Comparison of ENCODE assay signal across 8 cellular contexts in genomic region chr9:136539427-136540412, GRCh38. TPM values are rescaled to one million over a fixed set of nuclear protein-coding genes. Genes with fewer than 3 reads are reported as not detected.
DNase-seq lines count a peak whose midpoint lies in the region; ATAC-seq, FAIRE-seq and TF ChIP-seq lines count a peak whose summit lies in the region.

No MANE protein-coding gene starts in this region.

- no peak for TF ChIP-seq RAD21 in HepG2 (CRISPR knock-in tag; IDR thresholded peaks at IDR 0.05)

- H3K27ac ChIP-seq in HepG2 (ENCODE audit: extremely low read length, insufficient read depth, low read length), result no peak overlapping the region

- no peak overlapping the region for H2AFZ ChIP-seq in HepG2 (ENCODE audit: low read length)

- H4K20me1 ChIP-seq in HepG2 (ENCODE audit: insufficient read depth, low read length), result no peaks in the 10 kb centered on the region

- no peak for FAIRE-seq in HepG2 (lab: Jason Lieb, UNC)

- H3K27ac Mint-ChIP-seq in WTC11, result peak overlapping the region; percentile 91

- no peaks in the 10 kb centered on the region for H3K27me3 Mint-ChIP-seq in WTC11 (ENCODE audit: low read depth)

- no TSS peak for BruUV-seq in HepG2 (replicated peaks; lab: Mats Ljungman, UMichigan)

- no peaks in the 10 kb centered on the region for H3K9me3 ChIP-seq in HepG2 (ENCODE audit: low read length)

- no peaks in the 10 kb centered on the region for H3K79me2 ChIP-seq in HepG2 (ENCODE audit: insufficient read depth, low read length)

- TF ChIP-seq CTCF in WTC11 (IDR thresholded peaks at IDR 0.05), result no peak
- TF ChIP-seq CTCF in HepG2 (CRISPR knock-in tag; IDR thresholded peaks at IDR 0.05), result no peak

- H3K4me1 ChIP-seq in HepG2 (ENCODE audit: insufficient read depth, low read length), result peaks cover 14% of the 10 kb centered on the region

- H3K27me3 ChIP-seq in HepG2 (ENCODE audit: control insufficient read depth in 1 of 2, insufficient read depth in 2 of 2, low read length in 2 of 2), result peaks cover 1 to 12% of the 10 kb centered on the region in 2 experiments; a peak in 4 of 5 replicates

- no peaks in the 10 kb centered on the region for H3K36me3 ChIP-seq in HepG2 (replicated peaks in 1 of 2; ENCODE audit: control insufficient read depth in 1 of 2, insufficient read depth in 2 of 2, low read length in 2 of 2)

- peak; percentile 64 for DNase-seq in WTC11 (ENCODE audit: low spot score)
- DNase-seq in T47D (ENCODE audit: low read depth in 1 of 2, low spot score in 1 of 2), result peak; percentile 92 to 96
- DNase-seq in HepG2 (ENCODE audit: low spot score), result no peak
- DNase-seq in stimulated activated CD4-positive, alpha-beta T cell treated with anti-CD3 and anti-CD28 coated beads, TNF-alpha, amount 100 ng/mL, for 1 hour (ENCODE audit: low read depth in 3 of 3, low spot score in 1 of 3), result peak; percentile 80 to 92 (median 85)
- no peak for DNase-seq in NCI-H446 treated with DMSO at 0.1 percent for 48 hours (lab: John Stamatoyannopoulos, UW)

- TF ChIP-seq EP300 in HepG2 (IDR thresholded peaks at IDR 0.05; ENCODE audit: low read depth in 2 of 2, low read length in 2 of 2), result no peak
- TF ChIP-seq EP300 in HepG2 (CRISPR knock-in tag; IDR thresholded peaks at IDR 0.05; ENCODE audit: borderline replicate concordance), result no peak

- H3K9ac ChIP-seq in HepG2 (ENCODE audit: insufficient read depth, low read depth, low read length), result no peak overlapping the region

- TF ChIP-seq POLR2A in HepG2 (IDR thresholded peaks at IDR 0.05; ENCODE audit: insufficient read depth in 1 of 2, low read depth in 2 of 2, low read length in 2 of 2), result no peak

- H3K36me3 Mint-ChIP-seq in WTC11, result peaks cover 8% of the 10 kb centered on the region

- no peak overlapping the region for H3K4me2 ChIP-seq in HepG2 (ENCODE audit: low read depth, low read length)

- intact Hi-C loops in HepG2 (cut with micrococcal nuclease; ENCODE audit: unreplicated experiment), result no loop called here

- H3K9me3 Mint-ChIP-seq in WTC11, result no peaks in the 10 kb centered on the region

- CTCF ChIA-PET in WTC11 (lab: Charles Lee), result interaction anchor here (0.8 to 3.3 kb wide), 5 partner anchors 11 to 92 kb away, joined by 3 to 15 read pairs (median 3); no protein-coding TSS in a partner anchor
- CTCF ChIA-PET in HepG2 (lab: Yijun Ruan, JAX; ENCODE audit: low intra/inter-chr PET ratio, low total read pairs), result no interaction called here

- H3K4me3 ChIP-seq in HepG2 (replicated peaks in 1 of 3; ENCODE audit: insufficient read depth in 1 of 3, low read depth in 2 of 3, low read length in 3 of 3), result no peak overlapping the region

- POLR2A ChIA-PET in WTC11 (lab: Charles Lee) (interaction anchor here (1.4 kb wide), 1 partner anchor 17 kb away, joined by 4 read pairs; no protein-coding TSS in a partner anchor), HepG2 (lab: Yijun Ruan, JAX) (no interaction called here)

- H3K4me1 Mint-ChIP-seq in WTC11, result peaks cover 25% of the 10 kb centered on the region

- no peak overlapping the region for H3K4me3 Mint-ChIP-seq in WTC11

- in situ Hi-C loops in T47D (cut with HindIII; ENCODE audit: low pct_unique_long_range_greater_than_20kb, low sequenced_read_pairs) (no loop called here), HepG2 (cut with HindIII; ENCODE audit: extremely low pct_ligation_motif_present, low pct_unique_long_range_greater_than_20kb) (no loop called here)

- 73% methylated on average over 31 of the region's 33 CpGs for WGBS in HepG2 (ENCODE audit: low lambda C conversion rate)

- ATAC-seq in GM18861 (IDR thresholded peaks at IDR 0.05; ENCODE audit: unreplicated experiment) (peak; percentile 30), HG03354 (IDR thresholded peaks at IDR 0.05; ENCODE audit: poor library complexity, severe bottlenecking, unreplicated experiment) (peak; percentile 55), WTC11 (peak; percentile 46), HepG2 (no peak), HG02885 (IDR thresholded peaks at IDR 0.05; ENCODE audit: poor library complexity, unreplicated experiment) (no peak)

TF ChIP-seq in WTC11, 78 proteins besides CTCF, POLR2A, EP300 and RAD21:
- 0 out of 2 replicates have a peak, but pooled peaks have one; percentile 25 for TF ChIP-seq TCF7 (CRISPR knock-in tag; IDR thresholded peaks at IDR 0.05; ENCODE audit: low read depth)
- no peak for TF ChIP-seq ZNF423 (CRISPR knock-in tag; IDR thresholded peaks at IDR 0.05)

TF ChIP-seq in HepG2, 621 proteins besides CTCF, POLR2A, EP300 and RAD21 (continues in another document):
- TF ChIP-seq TCF12 (IDR thresholded peaks at IDR 0.05), result no peak
- TF ChIP-seq TCF12 (CRISPR knock-in tag; IDR thresholded peaks at IDR 0.05), result no peak
- peak; percentile 93 for TF ChIP-seq ZNF768 (CRISPR knock-in tag; IDR thresholded peaks at IDR 0.05)
- TF ChIP-seq PRMT3 (CRISPR knock-in tag; IDR thresholded peaks at IDR 0.05; ENCODE audit: borderline replicate concordance, low read depth), result no peak
- TF ChIP-seq, protein P1, sequence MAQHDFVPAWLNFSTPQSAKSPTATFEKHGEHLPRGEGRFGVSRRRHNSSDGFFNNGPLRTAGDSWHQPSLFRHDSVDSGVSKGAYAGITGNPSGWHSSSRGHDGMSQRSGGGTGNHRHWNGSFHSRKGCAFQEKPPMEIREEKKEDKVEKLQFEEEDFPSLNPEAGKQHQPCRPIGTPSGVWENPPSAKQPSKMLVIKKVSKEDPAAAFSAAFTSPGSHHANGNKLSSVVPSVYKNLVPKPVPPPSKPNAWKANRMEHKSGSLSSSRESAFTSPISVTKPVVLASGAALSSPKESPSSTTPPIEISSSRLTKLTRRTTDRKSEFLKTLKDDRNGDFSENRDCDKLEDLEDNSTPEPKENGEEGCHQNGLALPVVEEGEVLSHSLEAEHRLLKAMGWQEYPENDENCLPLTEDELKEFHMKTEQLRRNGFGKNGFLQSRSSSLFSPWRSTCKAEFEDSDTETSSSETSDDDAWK (CRISPR knock-in tag; IDR thresholded peaks at IDR 0.05), result no peak
- TF ChIP-seq IRX3 (CRISPR knock-in tag; IDR thresholded peaks at IDR 0.05; ENCODE audit: borderline replicate concordance, low read depth), result no peak
- no peak for TF ChIP-seq GATA4 (IDR thresholded peaks at IDR 0.05; ENCODE audit: borderline replicate concordance, low read depth)

RNA-seq across cellular contexts. Expression of gene NOTCH1, which starts 6.1 kb away (rescaled TPM):
- total RNA-seq in WTC11 (2021), result 76.7 to 95.6 TPM (median 79.2 TPM) in 3 replicates
- 0.22 and 0.35 TPM in 2 replicates for total RNA-seq in HepG2 (2016; rRNA removed; fragmentation: Illumina TruSeq; extraction: Trizol)
- total RNA-seq in HepG2 (2016; cell fraction: cytosol; rRNA removed; fragmentation: Illumina TruSeq; extraction: Trizol; ENCODE audit: low read depth), result 0.18 and 0.20 TPM in 2 replicates
- total RNA-seq in HepG2 (2016; cell fraction: insoluble cytoplasmic fraction; rRNA removed; fragmentation: Illumina TruSeq; extraction: Trizol), result 0.13 and 0.43 TPM in 2 replicates
- total RNA-seq in HepG2 (2016; cell fraction: membrane; rRNA removed; fragmentation: Illumina TruSeq; extraction: Trizol), result 0.17 and 0.28 TPM in 2 replicates
- total RNA-seq in HepG2 (2016; cell fraction: nucleus; rRNA removed; fragmentation: Illumina TruSeq; extraction: Trizol), result 0.69 and 1.3 TPM in 2 replicates
- 0.09 and 0.12 TPM in 2 replicates for polyA plus RNA-seq in HepG2 (2011; rRNA removed)
- 0.04 and 0.11 TPM in 2 replicates for polyA plus RNA-seq in HepG2 (2011; cell fraction: cytosol; rRNA removed)
- polyA plus RNA-seq in HepG2 (2011; cell fraction: nucleus; rRNA removed), result 0.90 and 1.1 TPM in 2 replicates
- 0.09 and 0.31 TPM in 2 replicates for polyA plus RNA-seq in HepG2 (2012)
- 0.02 TPM in 2 replicates for polyA plus RNA-seq in HepG2 (2016; cell fraction: cytosol; fragmentation: Illumina TruSeq; extraction: Trizol; ENCODE audit: low read depth)
- 0.15 and 0.22 TPM in 2 replicates for polyA plus RNA-seq in HepG2 (2016; cell fraction: insoluble cytoplasmic fraction; fragmentation: Illumina TruSeq; extraction: Trizol; ENCODE audit: low read depth)
- 0.05 and 0.13 TPM in 2 replicates for polyA plus RNA-seq in HepG2 (2016; cell fraction: membrane; fragmentation: Illumina TruSeq; extraction: Trizol; ENCODE audit: low read depth)
- 1.3 and 1.9 TPM in 2 replicates for polyA plus RNA-seq in HepG2 (2016; cell fraction: nucleus; fragmentation: Illumina TruSeq; extraction: Trizol; ENCODE audit: insufficient read depth, low read depth)
- polyA minus RNA-seq in HepG2 (2011; rRNA and poly(A)+ RNA removed; ENCODE audit: low replicate concordance), result 0.54 and 4.7 TPM in 2 replicates
- 0.44 and 0.99 TPM in 2 replicates for polyA minus RNA-seq in HepG2 (2011; cell fraction: cytosol; rRNA and poly(A)+ RNA removed)
- 0.64 and 0.75 TPM in 2 replicates for polyA minus RNA-seq in HepG2 (2011; cell fraction: nucleus; rRNA and poly(A)+ RNA removed)

RNA-seq across cellular contexts. Expression of gene SEC16A, which starts 56.9 kb away (rescaled TPM):
- total RNA-seq in WTC11 (2021) (52.1 to 70.9 TPM (median 52.3 TPM) in 3 replicates), HepG2 (2016; rRNA removed; fragmentation: Illumina TruSeq; extraction: Trizol) (15.9 and 27.7 TPM in 2 replicates)
- total RNA-seq in HepG2 (2016; cell fraction: cytosol; rRNA removed; fragmentation: Illumina TruSeq; extraction: Trizol; ENCODE audit: low read depth), result 3.9 TPM in 2 replicates
- 15.7 and 21.0 TPM in 2 replicates for total RNA-seq in HepG2 (2016; cell fraction: insoluble cytoplasmic fraction; rRNA removed; fragmentation: Illumina TruSeq; extraction: Trizol)
- 12.2 and 12.3 TPM in 2 replicates for total RNA-seq in HepG2 (2016; cell fraction: membrane; rRNA removed; fragmentation: Illumina TruSeq; extraction: Trizol)
- 25.4 and 28.9 TPM in 2 replicates for total RNA-seq in HepG2 (2016; cell fraction: nucleus; rRNA removed; fragmentation: Illumina TruSeq; extraction: Trizol)
- 17.9 and 18.9 TPM in 2 replicates for polyA plus RNA-seq in HepG2 (2011; rRNA removed)
- 12.7 and 13.2 TPM in 2 replicates for polyA plus RNA-seq in HepG2 (2011; cell fraction: cytosol; rRNA removed)
- 71.0 and 81.7 TPM in 2 replicates for polyA plus RNA-seq in HepG2 (2011; cell fraction: nucleus; rRNA removed)
- polyA plus RNA-seq in HepG2 (2012), result 26.1 and 28.5 TPM in 2 replicates
- 2.6 and 3.4 TPM in 2 replicates for polyA plus RNA-seq in HepG2 (2016; cell fraction: cytosol; fragmentation: Illumina TruSeq; extraction: Trizol; ENCODE audit: low read depth)
- 29.5 and 38.6 TPM in 2 replicates for polyA plus RNA-seq in HepG2 (2016; cell fraction: insoluble cytoplasmic fraction; fragmentation: Illumina TruSeq; extraction: Trizol; ENCODE audit: low read depth)
- 7.1 and 8.4 TPM in 2 replicates for polyA plus RNA-seq in HepG2 (2016; cell fraction: membrane; fragmentation: Illumina TruSeq; extraction: Trizol; ENCODE audit: low read depth)
- polyA plus RNA-seq in HepG2 (2016; cell fraction: nucleus; fragmentation: Illumina TruSeq; extraction: Trizol; ENCODE audit: insufficient read depth, low read depth), result 72.9 and 74.4 TPM in 2 replicates
- polyA minus RNA-seq in HepG2 (2011; rRNA and poly(A)+ RNA removed; ENCODE audit: low replicate concordance), result 29.0 and 33.5 TPM in 2 replicates
- 27.1 and 28.7 TPM in 2 replicates for polyA minus RNA-seq in HepG2 (2011; cell fraction: cytosol; rRNA and poly(A)+ RNA removed)
- polyA minus RNA-seq in HepG2 (2011; cell fraction: nucleus; rRNA and poly(A)+ RNA removed), result 24.8 and 24.9 TPM in 2 replicates

Comparison
In these comparisons a context has a peak if more than half of its experiments do, and no peak if none do; other contexts are left out.
1. ATAC-seq: peak in GM18861 (single experiment), HG03354 (single experiment) and WTC11 (single experiment); none in HepG2 (single experiment) and HG02885 (single experiment).
2. DNase-seq: peak in WTC11 (single experiment), T47D (2 of 2) and stimulated activated CD4-positive, alpha-beta T cell treated with anti-CD3 and anti-CD28 coated beads, TNF-alpha, amount 100 ng/mL, for 1 hour (3 of 3); none in HepG2 (single experiment) and NCI-H446 treated with DMSO at 0.1 percent for 48 hours (single experiment).
3. RNA of gene NOTCH1, which starts 6.1 kb away (total RNA-seq): 76.7 to 95.6 TPM in WTC11; 0.13 to 1.3 TPM in HepG2; every median in the first group is over 10 times any median in the second.